18 cellular contexts compared by ENCODE assay signal in the genomic region with DNA sequence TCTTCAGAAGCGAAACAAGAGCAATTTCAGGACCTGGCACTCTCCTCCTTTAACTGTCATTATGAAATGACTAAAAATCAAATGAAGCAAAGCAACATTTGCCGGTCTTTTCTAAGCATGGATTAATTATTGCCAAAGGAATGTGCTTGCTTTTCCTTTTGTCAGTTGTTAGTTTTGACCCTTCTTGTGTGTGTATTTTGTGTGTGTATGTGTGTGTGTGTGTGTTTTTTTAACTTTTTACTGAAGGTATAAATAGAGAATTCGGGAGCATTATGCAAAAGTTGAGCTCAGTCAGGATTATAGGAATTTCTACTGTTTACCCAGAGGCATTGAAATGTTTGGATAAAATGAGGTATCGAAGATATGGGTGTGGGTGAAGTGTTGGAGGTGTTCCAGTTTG.
"Had no signal": no experiment of that assay in that cellular context is flagged by ENCODE, and none has a peak within 500 bp of the region (broad histone marks: within the 10 kb centered on the region; RNA-seq: fewer than 3 reads in every experiment).

No MANE protein-coding gene starts in this region.

- H3K4me3 ChIP-seq: colonic mucosa, heart left ventricle, right atrium auricular region, transverse colon, vagina had no signal

- H3K27ac ChIP-seq: adrenal gland, colonic mucosa, heart left ventricle, right atrium auricular region, transverse colon, vagina had no signal

- H3K9me3 ChIP-seq: adrenal gland, colonic mucosa, heart left ventricle, right atrium auricular region, transverse colon, vagina had no signal

- H3K27me3 ChIP-seq: adrenal gland, colonic mucosa, heart left ventricle, right atrium auricular region, transverse colon, vagina had no signal

- DNase-seq: activated CD4-positive, alpha-beta memory T cell treated with anti-CD3 and anti-CD28 coated beads for 36 hours; activated effector memory CD4-positive, alpha-beta T cell treated with Interleukin-2 at 50 U/mL for 16 hours; activated naive CD4-positive, alpha-beta T cell treated with anti-CD3 and anti-CD28 coated beads, Interleukin-2, amount 50 U/mL, for 16 hours; activated T-cell treated with anti-CD3 and anti-CD28 coated beads, Interleukin-2, amount 50 U/mL, for 24 hours; adrenal gland; central memory CD4-positive, alpha-beta T cell; colonic mucosa; effector memory CD4-positive, alpha-beta T cell; heart left ventricle; left colon; naive thymus-derived CD8-positive, alpha-beta T cell; small intestine; stimulated activated CD4-positive, alpha-beta T cell treated with anti-CD3 and anti-CD28 coated beads, Interleukin-4, amount 100 ng/mL, for 4 hours; stimulated activated CD8-positive, alpha-beta memory T cell treated with anti-CD3 and anti-CD28 coated beads, Interleukin-4, amount 100 ng/mL, for 48 hours; stimulated activated naive CD4-positive, alpha-beta T cell treated with Interleukin-2 at 50 U/mL for 16 hours; transverse colon had no signal

- H3K36me3 ChIP-seq: adrenal gland, colonic mucosa, heart left ventricle, right atrium auricular region, transverse colon, vagina had no signal

- H3K4me3 Mint-ChIP-seq: activated CD4-positive, alpha-beta memory T cell treated with anti-CD3 and anti-CD28 coated beads for 36 hours; activated T-cell treated with anti-CD3 and anti-CD28 coated beads, Interleukin-2, amount 50 U/mL, for 24 hours; naive thymus-derived CD8-positive, alpha-beta T cell had no signal

- H3K4me1 Mint-ChIP-seq: naive thymus-derived CD8-positive, alpha-beta T cell had no signal

- H3K27me3 Mint-ChIP-seq: activated CD4-positive, alpha-beta memory T cell treated with anti-CD3 and anti-CD28 coated beads for 36 hours; activated T-cell treated with anti-CD3 and anti-CD28 coated beads, Interleukin-2, amount 50 U/mL, for 24 hours; naive thymus-derived CD8-positive, alpha-beta T cell had no signal

- H3K4me1 ChIP-seq: colonic mucosa, heart left ventricle, right atrium auricular region, vagina had no signal

- H3K36me3 Mint-ChIP-seq: activated CD4-positive, alpha-beta memory T cell treated with anti-CD3 and anti-CD28 coated beads for 36 hours; naive thymus-derived CD8-positive, alpha-beta T cell had no signal

- H3K27ac Mint-ChIP-seq: activated CD4-positive, alpha-beta memory T cell treated with anti-CD3 and anti-CD28 coated beads for 36 hours; activated T-cell treated with anti-CD3 and anti-CD28 coated beads, Interleukin-2, amount 50 U/mL, for 24 hours; naive thymus-derived CD8-positive, alpha-beta T cell had no signal
